In the genomic region with DNA sequence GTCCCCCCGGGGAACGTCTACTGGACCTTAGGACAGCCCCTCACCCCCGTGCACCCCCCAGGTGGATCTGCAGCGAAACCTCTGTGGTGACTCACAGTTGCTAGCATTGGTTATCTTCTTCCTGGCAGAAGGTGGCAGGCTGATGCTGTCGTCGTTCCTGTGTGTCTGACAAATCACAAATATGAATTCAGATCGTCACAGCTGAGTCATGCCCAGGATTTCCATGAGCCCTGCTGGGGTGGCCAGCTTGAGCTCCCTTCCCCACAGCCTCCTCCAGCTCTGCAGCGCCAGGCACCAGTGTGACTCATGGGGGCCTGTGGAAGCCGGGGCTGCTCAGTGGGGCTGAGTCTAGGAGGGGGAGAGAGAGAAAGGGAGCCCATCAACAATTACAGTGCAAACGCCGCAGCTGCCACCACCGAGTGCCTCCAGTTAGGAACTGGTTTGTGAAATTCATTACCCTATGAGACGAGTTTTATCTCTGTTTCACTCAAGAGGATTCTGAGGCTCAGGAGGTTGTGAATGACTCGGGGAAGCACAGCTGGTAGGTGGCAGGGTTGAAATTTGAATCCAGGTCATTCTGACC, we compare ENCODE assay signal across 8 cellular contexts.
DNase-seq lines count a peak whose midpoint lies in the region; ATAC-seq and TF ChIP-seq lines count a peak whose summit lies in the region.

No MANE protein-coding gene starts in this region.

- H3K9ac ChIP-seq in HUES6 (ENCODE audit: low read length) = peak overlapping the region; percentile 89
- H3K9ac ChIP-seq in PC-3 (ENCODE audit: low read length) = peak overlapping the region; percentile 91

- intact Hi-C loops in PC-3 (cut with micrococcal nuclease) (loop anchor here (1.0 to 5.0 kb wide), 4 partner anchors 32 to 297 kb away; a partner anchor contains a TSS), natural killer cell (cut with micrococcal nuclease) (loop anchor here (1.0 to 5.0 kb wide), 5 partner anchors 102 to 492 kb away; a partner anchor contains a TSS)

- no peaks in the 10 kb centered on the region for H3K79me2 ChIP-seq in PC-3 (ENCODE audit: low read length)

- H3K4me1 Mint-ChIP-seq in natural killer cell = peaks cover 18 to 28% of the 10 kb centered on the region in 2 donors
- peaks cover 27% of the 10 kb centered on the region for H3K4me1 Mint-ChIP-seq in stimulated activated naive CD8-positive, alpha-beta T cell treated with anti-CD3 and anti-CD28 coated beads, Interleukin-15, Interleukin-2, amounts not matched to agents 100 ng/mL and 50 ng/mL, for 24 hours (ENCODE audit: low read depth)

- CTCF ChIA-PET in PC-3 (lab: Charles Lee) = interaction anchor here (0.6 to 1.6 kb wide), 3 partner anchors 18 to 72 kb away, joined by 3 to 6 read pairs (median 3); no protein-coding TSS in a partner anchor

- no peaks in the 10 kb centered on the region for H4K20me1 ChIP-seq in PC-3 (ENCODE audit: low read length)

- H3K27ac Mint-ChIP-seq in natural killer cell = peak overlapping the region; percentile 98 to 100
- peak overlapping the region; percentile 99 for H3K27ac Mint-ChIP-seq in stimulated activated naive CD8-positive, alpha-beta T cell treated with anti-CD3 and anti-CD28 coated beads, Interleukin-15, Interleukin-2, amounts not matched to agents 100 ng/mL and 50 ng/mL, for 24 hours

- TSS peak; percentile 86 for BruUV-seq in PC-3 (replicated peaks; lab: Mats Ljungman, UMichigan)

- H3F3A ChIP-seq in PC-3 (ENCODE audit: low read length, unreplicated experiment) = no peaks in the 10 kb centered on the region

- no peaks in the 10 kb centered on the region for H3K36me3 Mint-ChIP-seq in natural killer cell
- no peaks in the 10 kb centered on the region for H3K36me3 Mint-ChIP-seq in stimulated activated naive CD8-positive, alpha-beta T cell treated with anti-CD3 and anti-CD28 coated beads, Interleukin-15, Interleukin-2, amounts not matched to agents 100 ng/mL and 50 ng/mL, for 24 hours (ENCODE audit: low read depth)

- peak; percentile 52 for DNase-seq in CMK (ENCODE audit: low read depth)
- DNase-seq in PC-3 = peak; percentile 99
- peak; percentile 65 to 77 for DNase-seq in activated T-helper 1 cell treated with anti-CD3 and anti-CD28 coated beads, Interleukin-2, amount 50 U/mL, for 16 hours (ENCODE audit: low read depth in 1 of 2, low spot score in 1 of 2)
- peak; percentile 96 for DNase-seq in fibroblast of peridontal ligament (ENCODE audit: extremely low read depth)
- DNase-seq in natural killer cell = peak; percentile 83

- no peaks in the 10 kb centered on the region for H3K36me3 ChIP-seq in HUES6 (ENCODE audit: control insufficient read depth, insufficient read depth, low read length)
- H3K36me3 ChIP-seq in PC-3 (ENCODE audit: low read depth, low read length) = no peaks in the 10 kb centered on the region

- POLR2A ChIA-PET in PC-3 (lab: Charles Lee; ENCODE audit: unreplicated experiment) = interaction anchor here (0.6 to 1.0 kb wide), 13 partner anchors 31 to 640 kb away, joined by 3 to 13 read pairs (median 5); a partner anchor contains a TSS

- H2AFZ ChIP-seq in PC-3 (ENCODE audit: low read length) = peak overlapping the region; percentile 91

- no peaks in the 10 kb centered on the region for H3K9me2 ChIP-seq in PC-3 (replicated peaks; ENCODE audit: low read length)

- H3K4me3 ChIP-seq in HUES6 (ENCODE audit: low read depth, low read length) (peak overlapping the region; percentile 61), PC-3 (ENCODE audit: low read length) (peak overlapping the region; percentile 70)

- peaks cover 26% of the 10 kb centered on the region for H3K4me1 ChIP-seq in HUES6 (ENCODE audit: control insufficient read depth, insufficient read depth, low read length)
- peaks cover 22% of the 10 kb centered on the region for H3K4me1 ChIP-seq in PC-3 (ENCODE audit: insufficient read depth, low read length)

- peak overlapping the region; percentile 97 for H3K4me3 Mint-ChIP-seq in natural killer cell
- H3K4me3 Mint-ChIP-seq in stimulated activated naive CD8-positive, alpha-beta T cell treated with anti-CD3 and anti-CD28 coated beads, Interleukin-15, Interleukin-2, amounts not matched to agents 100 ng/mL and 50 ng/mL, for 24 hours = peak overlapping the region; percentile 90

- H3K27ac ChIP-seq in HUES6 (ENCODE audit: low read depth, low read length) (peak overlapping the region; percentile 41; the same call in 1 of the 2 replicates), PC-3 (ENCODE audit: low read length) (peak overlapping the region; percentile 98)

- TF ChIP-seq CTCF in PC-3 (conservative IDR thresholded peaks at IDR 0.05; ENCODE audit: low read depth, low read length) = peak; percentile 26; the same call in 1 of the 2 replicates
- TF ChIP-seq CTCF in natural killer cell (IDR thresholded peaks at IDR 0.05) = no peak

- peaks cover 4 to 5% of the 10 kb centered on the region in 2 donors for H3K27me3 Mint-ChIP-seq in natural killer cell (ENCODE audit: low read depth in 2 of 2)
- no peaks in the 10 kb centered on the region for H3K27me3 Mint-ChIP-seq in stimulated activated naive CD8-positive, alpha-beta T cell treated with anti-CD3 and anti-CD28 coated beads, Interleukin-15, Interleukin-2, amounts not matched to agents 100 ng/mL and 50 ng/mL, for 24 hours

- no peaks in the 10 kb centered on the region for H3K9me3 Mint-ChIP-seq in natural killer cell
- peaks cover 4% of the 10 kb centered on the region for H3K9me3 Mint-ChIP-seq in stimulated activated naive CD8-positive, alpha-beta T cell treated with anti-CD3 and anti-CD28 coated beads, Interleukin-15, Interleukin-2, amounts not matched to agents 100 ng/mL and 50 ng/mL, for 24 hours

- peak overlapping the region; percentile 94 for H3K4me2 ChIP-seq in PC-3 (ENCODE audit: low read length)

- H3K27me3 ChIP-seq in HUES6 (ENCODE audit: control insufficient read depth, insufficient read depth, low read length) = peaks cover 7% of the 10 kb centered on the region; the same call in 1 of the 2 replicates
- no peaks in the 10 kb centered on the region for H3K27me3 ChIP-seq in PC-3 (ENCODE audit: low read length)

- no peaks in the 10 kb centered on the region for H3K9me3 ChIP-seq in HUES6 (ENCODE audit: control insufficient read depth, insufficient read depth, low read depth, low read length)
- no peaks in the 10 kb centered on the region for H3K9me3 ChIP-seq in PC-3 (ENCODE audit: low read length)

- ATAC-seq in GM21423 (IDR thresholded peaks at IDR 0.05; ENCODE audit: unreplicated experiment) (peak; percentile 43), PC-3 (peak; percentile 85), natural killer cell (peak; percentile 77 to 85 (median 79))

Comparison
In these comparisons a context has a peak if more than half of its experiments do, and no peak if none do; other contexts are left out.
1. Peak in every context shown above with its lines: DNase-seq, ATAC-seq, H3K4me3 ChIP-seq and H3K27ac ChIP-seq.